In genomic region chr9:130732793-130733221, GRCh38 we compare ENCODE assay signal across 16 cellular contexts. TPM values are rescaled to one million over a fixed set of nuclear protein-coding genes. Genes with fewer than 3 reads are reported as not detected.
DNase-seq lines count a peak whose midpoint lies in the region; ATAC-seq, FAIRE-seq and TF ChIP-seq lines count a peak whose summit lies in the region.
"Had no signal": no experiment of that assay in that cellular context is flagged by ENCODE, and none has a peak within 500 bp of the region (broad histone marks: within the 10 kb centered on the region; RNA-seq: fewer than 3 reads in every experiment).

No MANE protein-coding gene starts in this region.

- FAIRE-seq in small intestine (lab: Jason Lieb, UNC) = no peak
- FAIRE-seq: GM19239, keratinocyte had no signal

- DNase-seq in adipocyte (ENCODE audit: low read depth) (peak; percentile 19), fibroblast of villous mesenchyme (ENCODE audit: low read depth) (peak; percentile 38), small intestine (peak; percentile 11), GM19238 (ENCODE audit: insufficient read length, low spot score) (no peak), NCI-H1694 (lab: John Stamatoyannopoulos, UW) (no peak)
- no peak for DNase-seq in effector memory CD8-positive, alpha-beta T cell
- DNase-seq: activated CD4-positive, alpha-beta T cell treated with anti-CD3 and anti-CD28 coated beads, Interleukin-2, amount 50 U/mL, for 1 hour; activated T-cell treated with anti-CD3 and anti-CD28 coated beads, Interleukin-2, amount 50 U/mL, for 4 hours; C1 segment of cervical spinal cord; heart right ventricle; posterior cingulate gyrus had no signal

- no peak for TF ChIP-seq RAD21 in Ishikawa (IDR thresholded peaks at IDR 0.05; ENCODE audit: low read depth)

- H3K27ac ChIP-seq in small intestine (ENCODE audit: low read depth in 1 of 2, low read length in 1 of 2) = peak overlapping the region in 1 of 2 donors; percentile 21
- H3K27ac ChIP-seq: SK-N-MC had no signal

- H3K4me1 Mint-ChIP-seq in effector memory CD8-positive, alpha-beta T cell (ENCODE audit: low read depth in 2 of 2) = peaks cover 7 to 20% of the 10 kb centered on the region in 2 donors

- no peak for ATAC-seq in effector memory CD8-positive, alpha-beta T cell (replicated peaks)
- ATAC-seq: activated T-cell treated with anti-CD3 and anti-CD28 coated beads, Interleukin-2, amount 50 U/mL, for 4 hours had no signal

- WGBS in small intestine, 3 donors = 31 to 58% (median 48%) methylated on average over 5 of the region's 5 CpGs

- H3K36me3 ChIP-seq in adipocyte (ENCODE audit: control insufficient read depth, insufficient read depth, low read length, severe bottlenecking) (no peaks in the 10 kb centered on the region), small intestine (ENCODE audit: control insufficient read depth in 2 of 2, insufficient read depth in 2 of 2, low read length in 2 of 2) (no peaks in the 10 kb centered on the region)
- H3K36me3 ChIP-seq: heart right ventricle had no signal

- no peak for TF ChIP-seq EP300 in Ishikawa (IDR thresholded peaks at IDR 0.05; ENCODE audit: borderline replicate concordance)

- TF ChIP-seq CTCF in fibroblast of villous mesenchyme (IDR thresholded peaks at IDR 0.05; ENCODE audit: insufficient read depth, low read depth, low read length) = no peak

- H3K27me3 ChIP-seq in adipocyte (replicated peaks; ENCODE audit: control insufficient read depth, insufficient read depth, low read length) (no peaks in the 10 kb centered on the region), small intestine (ENCODE audit: control insufficient read depth in 2 of 2, insufficient read depth in 2 of 2, low read length in 2 of 2) (no peaks in the 10 kb centered on the region)
- H3K27me3 ChIP-seq: heart right ventricle had no signal

- peak overlapping the region; percentile 29 for H3K9ac ChIP-seq in adipocyte (ENCODE audit: low read length)

- H3K9me3 ChIP-seq in adipocyte (ENCODE audit: control insufficient read depth, low read length) (no peaks in the 10 kb centered on the region), small intestine (ENCODE audit: control insufficient read depth, low read depth) (no peaks in the 10 kb centered on the region)

- H3K4me3 ChIP-seq in adipocyte (ENCODE audit: low read length) (peak overlapping the region; percentile 60), fibroblast of villous mesenchyme (ENCODE audit: low read depth, low read length) (no peak overlapping the region), small intestine (ENCODE audit: low read depth in 1 of 2, low read length in 2 of 2) (no peak overlapping the region)
- H3K4me3 ChIP-seq: heart right ventricle, SK-N-MC had no signal

- H3K4me1 ChIP-seq in adipocyte (ENCODE audit: control insufficient read depth, insufficient read depth, low read length) (peaks cover 12% of the 10 kb centered on the region), small intestine (ENCODE audit: control insufficient read depth in 2 of 2, insufficient read depth in 1 of 2, low read depth in 1 of 2, low read length in 1 of 2) (peaks cover 3% of the 10 kb centered on the region in 2 donors)

- H3K9me3 Mint-ChIP-seq in effector memory CD8-positive, alpha-beta T cell = no peaks in the 10 kb centered on the region
- H3K9me3 Mint-ChIP-seq: activated T-cell treated with anti-CD3 and anti-CD28 coated beads, Interleukin-2, amount 50 U/mL, for 4 hours had no signal

- no peak overlapping the region for H3K4me3 Mint-ChIP-seq in effector memory CD8-positive, alpha-beta T cell
- H3K4me3 Mint-ChIP-seq: activated T-cell treated with anti-CD3 and anti-CD28 coated beads, Interleukin-2, amount 50 U/mL, for 4 hours; IgD-negative memory B cell had no signal

- peak overlapping the region in 1 of 2 donors; percentile 30 for H3K27ac Mint-ChIP-seq in effector memory CD8-positive, alpha-beta T cell
- H3K27ac Mint-ChIP-seq: IgD-negative memory B cell had no signal

- H3K36me3 Mint-ChIP-seq in effector memory CD8-positive, alpha-beta T cell (ENCODE audit: insufficient read depth) = no peaks in the 10 kb centered on the region

- H3K27me3 Mint-ChIP-seq in effector memory CD8-positive, alpha-beta T cell = no peaks in the 10 kb centered on the region
- H3K27me3 Mint-ChIP-seq: IgD-negative memory B cell had no signal

TF ChIP-seq in Ishikawa, 13 proteins besides CTCF, POLR2A, EP300 and RAD21:
- TF ChIP-seq REST (IDR thresholded peaks at IDR 0.05; ENCODE audit: low read depth) = no peak
- no peak for TF ChIP-seq TAF1 (IDR thresholded peaks at IDR 0.05; ENCODE audit: low read depth)
- no peak for TF ChIP-seq TCF12 (IDR thresholded peaks at IDR 0.05; ENCODE audit: low read depth)
- no peak for TF ChIP-seq NFIC (IDR thresholded peaks at IDR 0.05)
- no peak for TF ChIP-seq EGR1 (IDR thresholded peaks at IDR 0.05)
- TF ChIP-seq CEBPB (IDR thresholded peaks at IDR 0.05) = peak; percentile 79
- no peak for TF ChIP-seq TEAD4 (IDR thresholded peaks at IDR 0.05)
- TF ChIP-seq CREB1 (IDR thresholded peaks at IDR 0.05; ENCODE audit: low read depth) = no peak

RNA-seq across cellular contexts. Expression of gene EXOSC2, which starts 39.2 kb away (rescaled TPM):
- 19.3 and 32.8 TPM in 2 replicates for total RNA-seq in fibroblast of villous mesenchyme
- 10 to 100 TPM in 2 of 3 donors, 1 to 10 TPM in 1; 6.0 to 18.8 (median 11.1) TPM for polyA plus RNA-seq in small intestine

Comparison
In these comparisons a context has a peak if more than half of its experiments do, and no peak if none do; other contexts are left out.
1. DNase-seq: peak in adipocyte (single experiment), fibroblast of villous mesenchyme (single experiment) and small intestine (single experiment); none in GM19238 (single experiment), effector memory CD8-positive, alpha-beta T cell (0 of 3) and NCI-H1694 (single experiment).